In genomic region chr3:138620431-138620830, GRCh38 we compare ENCODE assay signal across 30 cellular contexts.
"Had no signal": no experiment of that assay in that cellular context is flagged by ENCODE, and none has a peak within 500 bp of the region (broad histone marks: within the 10 kb centered on the region; RNA-seq: fewer than 3 reads in every experiment).

No MANE protein-coding gene starts in this region.

- H3K4me3 ChIP-seq: adrenal gland, SJCRH30, SK-N-MC had no signal

- H3K36me3 Mint-ChIP-seq: activated CD4-positive, alpha-beta memory T cell treated with anti-CD3 and anti-CD28 coated beads for 36 hours; activated naive CD4-positive, alpha-beta T cell treated with anti-CD3 and anti-CD28 coated beads, Interleukin-2, amount 50 U/mL, for 72 hours; WTC11 had no signal

- ATAC-seq: activated naive CD4-positive, alpha-beta T cell treated with anti-CD3 and anti-CD28 coated beads, Interleukin-2, amount 50 U/mL, for 72 hours; activated T-cell treated with anti-CD3 and anti-CD28 coated beads, Interleukin-2, amount 50 U/mL, for 4 hours; Panc1; WTC11 had no signal

- H3K4me1 Mint-ChIP-seq: WTC11 had no signal

- H3K27me3 Mint-ChIP-seq: activated CD4-positive, alpha-beta memory T cell treated with anti-CD3 and anti-CD28 coated beads for 36 hours had no signal

- H3K9me3 Mint-ChIP-seq: activated CD4-positive, alpha-beta memory T cell treated with anti-CD3 and anti-CD28 coated beads for 36 hours; activated naive CD4-positive, alpha-beta T cell treated with anti-CD3 and anti-CD28 coated beads for 36 hours; activated naive CD4-positive, alpha-beta T cell treated with anti-CD3 and anti-CD28 coated beads, Interleukin-2, amount 50 U/mL, for 72 hours; activated T-cell treated with anti-CD3 and anti-CD28 coated beads, Interleukin-2, amount 50 U/mL, for 4 hours; activated T-helper 1 cell treated with anti-CD3 and anti-CD28 coated beads, Interleukin-12 subunit alpha, Interleukin-12 subunit beta, Interleukin-2, Interleukin-4 antibody, amounts not matched to agents 30 ng/mL and 10 ng/mL and 1 ng/mL, durations not matched to agents 14 hours and 24 hours and 36 hours; WTC11 had no signal

- H3K4me3 Mint-ChIP-seq: activated CD4-positive, alpha-beta memory T cell treated with anti-CD3 and anti-CD28 coated beads for 36 hours; activated naive CD4-positive, alpha-beta T cell treated with anti-CD3 and anti-CD28 coated beads for 36 hours; activated T-cell treated with anti-CD3 and anti-CD28 coated beads, Interleukin-2, amount 50 U/mL, for 4 hours; activated T-helper 1 cell treated with anti-CD3 and anti-CD28 coated beads, Interleukin-12 subunit alpha, Interleukin-12 subunit beta, Interleukin-2, Interleukin-4 antibody, amounts not matched to agents 30 ng/mL and 10 ng/mL and 1 ng/mL, durations not matched to agents 14 hours and 24 hours and 36 hours; WTC11 had no signal

- H3K27ac Mint-ChIP-seq: activated CD4-positive, alpha-beta memory T cell treated with anti-CD3 and anti-CD28 coated beads for 36 hours; activated naive CD4-positive, alpha-beta T cell treated with anti-CD3 and anti-CD28 coated beads for 36 hours; activated naive CD4-positive, alpha-beta T cell treated with anti-CD3 and anti-CD28 coated beads, Interleukin-2, amount 50 U/mL, for 72 hours; activated T-helper 1 cell treated with anti-CD3 and anti-CD28 coated beads, Interleukin-12 subunit alpha, Interleukin-12 subunit beta, Interleukin-2, Interleukin-4 antibody, amounts not matched to agents 30 ng/mL and 10 ng/mL and 1 ng/mL, durations not matched to agents 14 hours and 24 hours and 36 hours; WTC11 had no signal

- DNase-seq: activated CD4-positive, alpha-beta memory T cell treated with anti-CD3 and anti-CD28 coated beads for 36 hours; activated CD4-positive, alpha-beta T cell treated with anti-CD3 and anti-CD28 coated beads for 4 hours; activated CD4-positive, alpha-beta T cell treated with anti-CD3 and anti-CD28 coated beads, Interleukin-2, amount 50 U/mL, for 1 hour; activated CD4-positive, CD25-positive, alpha-beta regulatory T cell treated with anti-CD3 and anti-CD28 coated beads, Interleukin-2, amount 50 U/mL, for 72 hours; activated CD8-positive, alpha-beta memory T cell treated with anti-CD3 and anti-CD28 coated beads, Interleukin-2, amount 50 U/mL, for 4 hours; activated gamma-delta T cell treated with Interleukin-2 at 50 U/mL for 16 hours; activated naive CD4-positive, alpha-beta T cell treated with anti-CD3 and anti-CD28 coated beads for 36 hours; activated T-cell treated with anti-CD3 and anti-CD28 coated beads for 4 hours; activated T-cell treated with anti-CD3 and anti-CD28 coated beads, Interleukin-2, amount 50 U/mL, for 4 hours; adrenal gland; anterior cingulate cortex; brain microvascular endothelial cell; NCI-H1105; NCI-H1417 treated with DMSO at 0.1 percent for 48 hours; NCI-H187 treated with DMSO at 0.1 percent for 48 hours; NCI-H2081; NCI-H2171 treated with DMSO at 0.1 percent for 48 hours; NCI-H2227 treated with DMSO at 0.1 percent for 48 hours; NCI-H446; NCI-H510A treated with DMSO at 0.1 percent for 48 hours; NCI-H526 treated with DMSO at 0.1 percent for 48 hours; NCI-H774; SHP77; SJCRH30; T1000 had no signal
